Comparison of ENCODE assay signal across 15 cellular contexts in the genomic region with DNA sequence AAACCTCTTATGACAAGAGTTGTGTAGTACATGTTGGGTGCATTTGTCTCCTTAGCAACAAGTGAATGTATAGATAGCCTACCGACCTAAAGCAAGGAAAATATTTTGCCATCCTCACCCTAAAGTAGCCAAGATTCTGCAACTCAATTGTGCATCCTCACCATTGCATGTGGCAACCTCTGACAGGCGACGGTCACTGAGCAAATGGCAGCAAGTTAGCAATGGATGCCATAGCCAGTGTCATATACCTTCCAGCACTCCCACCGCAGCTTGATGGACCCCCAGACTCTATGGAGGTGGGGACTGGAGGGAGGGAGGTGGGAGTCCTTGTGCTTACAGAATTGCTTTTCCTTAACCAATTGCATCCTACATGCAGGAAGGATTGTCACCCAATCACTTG. TPM values are rescaled to one million over a fixed set of nuclear protein-coding genes. Genes with fewer than 3 reads are reported as not detected.
A peak's percentile ranks its signal among the peaks of the same experiment; 100 is the strongest.
DNase-seq lines count a peak whose midpoint lies in the region; TF ChIP-seq lines count a peak whose summit lies in the region.
"Had no signal": no experiment of that assay in that cellular context is flagged by ENCODE, and none has a peak within 500 bp of the region (broad histone marks: within the 10 kb centered on the region; RNA-seq: fewer than 3 reads in every experiment).

No MANE protein-coding gene starts in this region.

- TF ChIP-seq EP300 in esophagus muscularis mucosa (IDR thresholded peaks at IDR 0.05): no peak

- H2BK5ac ChIP-seq in trophoblast cell (ENCODE audit: low read depth, low read length, poor library complexity): no peak overlapping the region

- no peak for DNase-seq in WERI-Rb-1
- peak; percentile 39 for DNase-seq in esophagus muscularis mucosa (ENCODE audit: extremely low spot score)
- DNase-seq in trophoblast cell: no peak
- DNase-seq in Karpas-422: no peak
- no peak for DNase-seq in stimulated activated CD4-positive, alpha-beta T cell treated with anti-CD3 and anti-CD28 coated beads, Interleukin-15, amount 100 ng/mL, for 24 hours
- no peak for DNase-seq in DMS 273 (lab: John Stamatoyannopoulos, UW; ENCODE audit: unreplicated experiment)
- no peak for DNase-seq in HAP-1 (ENCODE audit: low spot score in 2 of 2)
- DNase-seq: BE2C; CD4-positive, alpha-beta memory T cell; DND-41; GF-D8; HCEC 1CT had no signal

- H3K9me3 ChIP-seq in HEK293 (ENCODE audit: control insufficient read depth, insufficient read depth, low read depth, low read length) (no peaks in the 10 kb centered on the region), WERI-Rb-1 (ENCODE audit: severe bottlenecking) (no peaks in the 10 kb centered on the region), esophagus muscularis mucosa (no peaks in the 10 kb centered on the region), trophoblast cell (ENCODE audit: insufficient read depth, low read depth, low read length) (peaks cover 2% of the 10 kb centered on the region), Karpas-422 (ENCODE audit: low read length) (no peaks in the 10 kb centered on the region), HAP-1 (no peaks in the 10 kb centered on the region)
- H3K9me3 ChIP-seq: A549, BE2C had no signal

- H3K4me1 ChIP-seq in HEK293 (ENCODE audit: control insufficient read depth, insufficient read depth, low read length) (peaks cover 18% of the 10 kb centered on the region; the same call in 1 of the 2 replicates), esophagus muscularis mucosa (peaks cover 0 to 11% (median 7%) of the 10 kb centered on the region in 4 donors), trophoblast cell (ENCODE audit: control insufficient read depth in 1 of 2, insufficient read depth in 2 of 2, low read length in 2 of 2) (no peaks in the 10 kb centered on the region), Karpas-422 (ENCODE audit: low read length) (peaks cover 15% of the 10 kb centered on the region), HAP-1 (peaks cover 31% of the 10 kb centered on the region)
- H3K4me1 ChIP-seq: A549 had no signal

- intact Hi-C loops in esophagus muscularis mucosa (cut with DNase I): no loop called here

- no peak overlapping the region for H3K18ac ChIP-seq in trophoblast cell (ENCODE audit: low read length)

- TF ChIP-seq CTCF in HEK293 (tag by site-specific recombination; IDR thresholded peaks at IDR 0.05): no peak
- TF ChIP-seq CTCF in WERI-Rb-1 (IDR thresholded peaks at IDR 0.05; ENCODE audit: low read depth, low read length): no peak
- TF ChIP-seq CTCF in esophagus muscularis mucosa (IDR thresholded peaks at IDR 0.05): no peak

- no peaks in the 10 kb centered on the region for H3K79me1 ChIP-seq in trophoblast cell (ENCODE audit: low read length)

- H3K79me2 ChIP-seq in trophoblast cell (ENCODE audit: control insufficient read depth, insufficient read depth, low read length, poor library complexity) (no peaks in the 10 kb centered on the region), Karpas-422 (ENCODE audit: low read length) (no peaks in the 10 kb centered on the region)

- H2AK5ac ChIP-seq in trophoblast cell (ENCODE audit: low read length): no peak overlapping the region

- peak overlapping the region; percentile 5 for H3K9ac ChIP-seq in trophoblast cell (ENCODE audit: low read length)
- H3K9ac ChIP-seq in Karpas-422 (ENCODE audit: low read length): no peak overlapping the region

- no peak overlapping the region for H3K14ac ChIP-seq in trophoblast cell (ENCODE audit: low read length)

- H3K4me3 ChIP-seq in HEK293 (ENCODE audit: low read depth, low read length): no peak overlapping the region
- H3K4me3 ChIP-seq in WERI-Rb-1 (ENCODE audit: low read depth, low read length): no peak overlapping the region
- no peak overlapping the region for H3K4me3 ChIP-seq in esophagus muscularis mucosa
- H3K4me3 ChIP-seq in trophoblast cell (ENCODE audit: low read depth, low read length): peak overlapping the region; percentile 58
- no peak overlapping the region for H3K4me3 ChIP-seq in Karpas-422 (ENCODE audit: low read length)
- no peak overlapping the region for H3K4me3 ChIP-seq in HAP-1
- H3K4me3 ChIP-seq: A549 had no signal

- no peaks in the 10 kb centered on the region for H4K20me1 ChIP-seq in Karpas-422 (ENCODE audit: insufficient read depth, low read depth, low read length)

- CTCF ChIA-PET in HEK293 (lab: Yijun Ruan, JAX): no interaction called here

- in situ Hi-C loops in HAP-1 (cut with MboI; ENCODE audit: low sequenced_read_pairs): no loop called here

- H3K27me3 ChIP-seq in WERI-Rb-1 (ENCODE audit: insufficient read depth, low read depth, severe bottlenecking): no peaks in the 10 kb centered on the region
- H3K27me3 ChIP-seq in esophagus muscularis mucosa: peaks cover 0 to under 1% (median 0%) of the 10 kb centered on the region in 4 donors
- H3K27me3 ChIP-seq in trophoblast cell (ENCODE audit: insufficient read depth, low read length): no peaks in the 10 kb centered on the region
- H3K27me3 ChIP-seq in Karpas-422 (ENCODE audit: low read length): no peaks in the 10 kb centered on the region
- no peaks in the 10 kb centered on the region for H3K27me3 ChIP-seq in HAP-1 (ENCODE audit: low read depth)
- H3K27me3 ChIP-seq: BE2C had no signal

- no peak overlapping the region for H2AFZ ChIP-seq in trophoblast cell (ENCODE audit: insufficient read depth, low read length, poor library complexity)
- H2AFZ ChIP-seq in Karpas-422 (ENCODE audit: low read length): no peak overlapping the region

- TF ChIP-seq POLR2A in esophagus muscularis mucosa (IDR thresholded peaks at IDR 0.05; ENCODE audit: low read depth): no peak

- peak overlapping the region; percentile 7 for H3K23ac ChIP-seq in trophoblast cell (ENCODE audit: low read length)

- H4K8ac ChIP-seq in trophoblast cell (ENCODE audit: low read depth, low read length): no peak overlapping the region

- POLR2A ChIA-PET in HEK293 (lab: Yijun Ruan, JAX): no interaction called here

- no peak overlapping the region for H2BK120ac ChIP-seq in trophoblast cell (ENCODE audit: insufficient read depth, low read length, poor library complexity)

- H3K9me2 ChIP-seq in Karpas-422 (replicated peaks; ENCODE audit: insufficient read depth, low read length): no peaks in the 10 kb centered on the region

- H4K12ac ChIP-seq in trophoblast cell (ENCODE audit: low read depth, low read length): no peak overlapping the region

- H3K4ac ChIP-seq in trophoblast cell (ENCODE audit: low read depth, low read length): no peak overlapping the region

- 95% methylated on average over 4 of the region's 4 CpGs for WGBS in esophagus muscularis mucosa
- WGBS in trophoblast cell (ENCODE audit: extremely low coverage, insufficient coverage, insufficient read length): no CpG with 5 or more reads among the region's 4 CpGs

- no peak overlapping the region for H3K4me2 ChIP-seq in trophoblast cell (ENCODE audit: low read length)
- no peak overlapping the region for H3K4me2 ChIP-seq in Karpas-422 (ENCODE audit: low read depth, low read length, poor library complexity, severe bottlenecking)
- H3K4me2 ChIP-seq: A549 had no signal

- no peak overlapping the region for H2BK12ac ChIP-seq in trophoblast cell (ENCODE audit: low read length)

- no peak overlapping the region for H4K91ac ChIP-seq in trophoblast cell (ENCODE audit: low read depth, low read length)

- peaks cover 0 to 17% of the 10 kb centered on the region in 2 experiments; a peak in 1 of 3 replicates for H3K36me3 ChIP-seq in HEK293 (ENCODE audit: control insufficient read depth in 2 of 2, insufficient read depth in 1 of 2, low read length in 2 of 2)
- H3K36me3 ChIP-seq in WERI-Rb-1: no peaks in the 10 kb centered on the region
- no peaks in the 10 kb centered on the region for H3K36me3 ChIP-seq in esophagus muscularis mucosa
- peaks cover 4% of the 10 kb centered on the region in 2 experiments for H3K36me3 ChIP-seq in trophoblast cell (ENCODE audit: control insufficient read depth in 1 of 2, insufficient read depth in 2 of 2, low read length in 2 of 2)
- no peaks in the 10 kb centered on the region for H3K36me3 ChIP-seq in Karpas-422 (ENCODE audit: insufficient read depth, low read length)
- no peaks in the 10 kb centered on the region for H3K36me3 ChIP-seq in HAP-1 (replicated peaks)

- H3K27ac ChIP-seq in HEK293 (ENCODE audit: extremely low read depth, low read depth, low read length): no peak overlapping the region
- peak overlapping the region; percentile 69; the same call in 1 of the 2 replicates for H3K27ac ChIP-seq in WERI-Rb-1
- no peak overlapping the region for H3K27ac ChIP-seq in esophagus muscularis mucosa (replicated peaks in 1 of 4)
- no peak overlapping the region for H3K27ac ChIP-seq in trophoblast cell (ENCODE audit: low read depth, low read length)
- no peak overlapping the region for H3K27ac ChIP-seq in Karpas-422 (ENCODE audit: low read length)
- H3K27ac ChIP-seq: A549, C4-2B had no signal

TF ChIP-seq in HEK293, 187 proteins besides CTCF, POLR2A, EP300 and RAD21:
- 0 out of 2 replicates have a peak, but pooled peaks have one; percentile 20 for TF ChIP-seq SCRT2 (tag by site-specific recombination; IDR thresholded peaks at IDR 0.05)
- TF ChIP-seq ZNF529 (tag by site-specific recombination; IDR thresholded peaks at IDR 0.05; ENCODE audit: insufficient replicate concordance): no peak
TF ChIP-seq in HEK293: peak in this region for 1.

RNA-seq across cellular contexts. Expression of a gene that starts 17.0 kb away (rescaled TPM):
- 1 to 10 TPM; 2.0 to 5.3 (median 2.5) TPM for total RNA-seq in esophagus muscularis mucosa
- polyA plus RNA-seq in trophoblast cell (2013): 1.3 and 1.6 TPM in 2 replicates
- 0.25 and 0.41 TPM in 2 replicates for total RNA-seq in Karpas-422 (2014; rRNA removed; shearing (Covaris generic); ENCODE audit: low replicate concordance)
- total RNA-seq: CD4-positive, alpha-beta memory T cell had no signal
- polyA plus RNA-seq: CD4-positive, alpha-beta memory T cell had no signal
